ENCODE assay signal across 8 cellular contexts in genomic region chr1:203486618-203487370, GRCh38. TPM values are rescaled to one million over a fixed set of nuclear protein-coding genes. Genes with fewer than 3 reads are reported as not detected.
DNase-seq lines count a peak whose midpoint lies in the region; ATAC-seq, FAIRE-seq and TF ChIP-seq lines count a peak whose summit lies in the region.
"Had no signal": no experiment of that assay in that cellular context is flagged by ENCODE, and none has a peak within 500 bp of the region (broad histone marks: within the 10 kb centered on the region; RNA-seq: fewer than 3 reads in every experiment).

No MANE protein-coding gene starts in this region.

- TF ChIP-seq EP300 in suprapubic skin (IDR thresholded peaks at IDR 0.05), result no peak

- peak overlapping the region; percentile 36; the same call in 1 of the 2 replicates for H3K9ac ChIP-seq in KMS-11
- no peak overlapping the region for H3K9ac ChIP-seq in kidney (ENCODE audit: low read length in 2 of 2)

- H3K4me1 ChIP-seq in KMS-11 (ENCODE audit: low read depth, poor library complexity, severe bottlenecking) (peaks cover 12% of the 10 kb centered on the region), ascending aorta (peaks cover 24 to 54% of the 10 kb centered on the region in 2 donors), kidney (ENCODE audit: control insufficient read depth in 1 of 2, insufficient read depth in 1 of 2, low read depth in 1 of 2, low read length in 2 of 2) (peaks cover 0 to 6% of the 10 kb centered on the region in 2 donors), suprapubic skin (peaks cover 20% of the 10 kb centered on the region)

- FAIRE-seq in kidney (lab: Jason Lieb, UNC), result no peak

- H3K36me3 ChIP-seq in KMS-11 (ENCODE audit: insufficient read depth) (no peaks in the 10 kb centered on the region), ascending aorta (peaks cover 55 to 67% of the 10 kb centered on the region in 2 donors), kidney (ENCODE audit: control insufficient read depth in 1 of 2, insufficient read depth in 2 of 2, low read length in 2 of 2) (no peaks in the 10 kb centered on the region), suprapubic skin (no peaks in the 10 kb centered on the region)

- no peaks in the 10 kb centered on the region for H4K20me1 ChIP-seq in KMS-11 (ENCODE audit: insufficient read depth)

- intact Hi-C loops in ascending aorta (cut with DNase I), result loop anchor here (1.0 to 2.0 kb wide), 3 partner anchors 45 to 212 kb away; no protein-coding TSS in a partner anchor
- intact Hi-C loops in kidney (cut with DNase I), result loop anchor here (5.0 kb wide), 1 partner anchor 144 kb away; no protein-coding TSS in a partner anchor
- intact Hi-C loops in lower leg skin (cut with DNase I; ENCODE audit: low total_unique reads), result loop anchor here (2.0 to 5.0 kb wide), 2 partner anchors 148 to 214 kb away; no protein-coding TSS in a partner anchor

- H3K27ac ChIP-seq in KMS-11 (no peak overlapping the region), ascending aorta (peak overlapping the region; percentile 77 to 86), kidney (ENCODE audit: low read depth in 2 of 2, low read length in 2 of 2) (peak overlapping the region; percentile 25 to 68), suprapubic skin (peak overlapping the region; percentile 57)

- H3K9me3 ChIP-seq in ascending aorta (no peaks in the 10 kb centered on the region), kidney (ENCODE audit: control insufficient read depth in 1 of 2, low read length in 2 of 2) (no peaks in the 10 kb centered on the region), suprapubic skin (no peaks in the 10 kb centered on the region)

- ATAC-seq in GM21390 (IDR thresholded peaks at IDR 0.05; ENCODE audit: unreplicated experiment), result no peak

- TF ChIP-seq POLR2A in suprapubic skin (IDR thresholded peaks at IDR 0.05) (no peak), lower leg skin (IDR thresholded peaks at IDR 0.05) (no peak)

- TF ChIP-seq CTCF in KMS-11 (conservative IDR thresholded peaks at IDR 0.05; ENCODE audit: low read depth, low read length) (no peak), ascending aorta (IDR thresholded peaks at IDR 0.05) (no peak), kidney (IDR thresholded peaks at IDR 0.05; ENCODE audit: borderline replicate concordance, extremely low read depth, insufficient read depth) (no peak), suprapubic skin (IDR thresholded peaks at IDR 0.05) (no peak), lower leg skin (IDR thresholded peaks at IDR 0.05) (no peak)

- DNase-seq in ascending aorta (ENCODE audit: low spot score in 2 of 2) (no peak), kidney (no peak), suprapubic skin (ENCODE audit: low spot score in 2 of 2) (no peak), lower leg skin (ENCODE audit: low spot score in 2 of 2) (no peak), RKO (ENCODE audit: low spot score) (no peak)

- no peaks in the 10 kb centered on the region for H3K27me3 ChIP-seq in KMS-11 (ENCODE audit: insufficient read depth, low read depth)
- no peaks in the 10 kb centered on the region for H3K27me3 ChIP-seq in ascending aorta
- H3K27me3 ChIP-seq in suprapubic skin, result no peaks in the 10 kb centered on the region

- peak overlapping the region; percentile 75 for H2AFZ ChIP-seq in KMS-11 (ENCODE audit: low read depth)

- 84% methylated on average over 25 of the region's 28 CpGs for WGBS in suprapubic skin
- WGBS in lower leg skin, 2 donors, result 78 to 80% methylated on average over 28 of the region's 28 CpGs

- no peak overlapping the region for H3K4me3 ChIP-seq in KMS-11 (IDR thresholded peaks at IDR 0.05; ENCODE audit: insufficient read depth, low read depth, low read length)
- peak overlapping the region; percentile 29 to 52 for H3K4me3 ChIP-seq in ascending aorta
- peak overlapping the region in 1 of 2 donors; percentile 62 for H3K4me3 ChIP-seq in kidney (ENCODE audit: low read length in 2 of 2)
- peak overlapping the region; percentile 32 for H3K4me3 ChIP-seq in suprapubic skin
- H3K4me3 ChIP-seq in lower leg skin (ENCODE audit: low read depth, poor library complexity, severe bottlenecking), result no peak overlapping the region

- H3K79me2 ChIP-seq in KMS-11 (ENCODE audit: insufficient read depth, low read depth), result no peaks in the 10 kb centered on the region

- H3K4me2 ChIP-seq in KMS-11, result peak overlapping the region; percentile 34

RNA-seq across cellular contexts. Expression of gene OPTC, which starts 7.2 kb away (rescaled TPM):
- not detected for total RNA-seq in ascending aorta
- not detected for total RNA-seq in kidney
- not detected for polyA plus RNA-seq in kidney (ENCODE audit: insufficient read depth, low read depth, low replicate concordance)
- total RNA-seq in suprapubic skin, result not detected
- not detected for total RNA-seq in lower leg skin
- total RNA-seq: M059J had no signal

RNA-seq across cellular contexts. Expression of gene PRELP, which starts 11.2 kb away (rescaled TPM):
- total RNA-seq in ascending aorta (142 TPM), kidney (24.5 TPM), suprapubic skin (10 to 100 TPM in 3 of 4 donors, 1 to 10 TPM in 1; 6.4 to 34.7 (median 18.0) TPM), lower leg skin (10 to 100 TPM; 16.1 to 65.0 (median 20.7) TPM)
- polyA plus RNA-seq in kidney (ENCODE audit: insufficient read depth, low read depth, low replicate concordance), result 9.5 TPM
- total RNA-seq: M059J had no signal

Comparison
In these comparisons a context has a peak if more than half of its experiments do, and no peak if none do; other contexts are left out.
1. H3K4me3 ChIP-seq: peak in ascending aorta (2 of 2) and suprapubic skin (single experiment); none in KMS-11 (single experiment) and lower leg skin (single experiment).